ENCODE assay signal across 2 cellular contexts in genomic region chr3:73571238-73571741, GRCh38.
TF ChIP-seq lines count a peak whose summit lies in the region.

No MANE protein-coding gene starts in this region.

TF ChIP-seq in HepG2, 621 proteins besides CTCF, POLR2A, EP300 and RAD21 (continues in another document):
- TF ChIP-seq GATAD2A (CRISPR knock-in tag; IDR thresholded peaks at IDR 0.05): peak; percentile 50; the same call in 1 of the 2 replicates
- peak; percentile 38; the same call in 1 of the 2 replicates for TF ChIP-seq SALL1 (CRISPR knock-in tag; IDR thresholded peaks at IDR 0.05)
- no peak for TF ChIP-seq SRSF1 (optimal IDR thresholded peaks at IDR 0.05; ENCODE audit: low read depth, low read length)
- TF ChIP-seq ZBTB7B (CRISPR knock-in tag; IDR thresholded peaks at IDR 0.05): peak; percentile 49; the same call in 1 of the 2 replicates
- TF ChIP-seq HMG20A (CRISPR knock-in tag; IDR thresholded peaks at IDR 0.05; ENCODE audit: borderline replicate concordance): peak; percentile 61; the same call in 1 of the 2 replicates
- 0 out of 2 replicates have a peak, but pooled peaks have one; percentile 17 for TF ChIP-seq MLX (CRISPR knock-in tag; IDR thresholded peaks at IDR 0.05)
- TF ChIP-seq TFAP4 (IDR thresholded peaks at IDR 0.05; ENCODE audit: borderline replicate concordance, low read depth): peak; percentile 60; the same call in 1 of the 2 replicates
- TF ChIP-seq THRA (CRISPR knock-in tag; IDR thresholded peaks at IDR 0.05; ENCODE audit: borderline replicate concordance): no peak
- no peak for TF ChIP-seq CEBPB (IDR thresholded peaks at IDR 0.05; ENCODE audit: borderline replicate concordance, low read depth, low read length)
- TF ChIP-seq NR2F6 (IDR thresholded peaks at IDR 0.05): 0 out of 2 replicates have a peak, but pooled peaks have one; percentile 7
- TF ChIP-seq NR2F6 (CRISPR knock-in tag; IDR thresholded peaks at IDR 0.05): peak; percentile 39; the same call in 1 of the 2 replicates
- TF ChIP-seq YEATS4 (CRISPR knock-in tag; IDR thresholded peaks at IDR 0.05; ENCODE audit: borderline replicate concordance): no peak
- no peak for TF ChIP-seq ZNF362 (CRISPR knock-in tag; IDR thresholded peaks at IDR 0.05; ENCODE audit: borderline replicate concordance)
- no peak for TF ChIP-seq JUNB (CRISPR knock-in tag; IDR thresholded peaks at IDR 0.05; ENCODE audit: borderline replicate concordance)
- TF ChIP-seq FOXA3 (CRISPR knock-in tag; IDR thresholded peaks at IDR 0.05): peak; percentile 85
- TF ChIP-seq KLF12 (CRISPR knock-in tag; IDR thresholded peaks at IDR 0.05; ENCODE audit: borderline replicate concordance): no peak
- TF ChIP-seq ZNF280D (CRISPR knock-in tag; IDR thresholded peaks at IDR 0.05): no peak
- peak; percentile 70 for TF ChIP-seq TCF7 (IDR thresholded peaks at IDR 0.05; ENCODE audit: low read depth)
- TF ChIP-seq BRCA1 (CRISPR knock-in tag; IDR thresholded peaks at IDR 0.05): no peak
- peak; percentile 52 for TF ChIP-seq SP5 (CRISPR knock-in tag; IDR thresholded peaks at IDR 0.05; ENCODE audit: borderline replicate concordance, low read depth)
- TF ChIP-seq BCL6 (CRISPR knock-in tag; IDR thresholded peaks at IDR 0.05): peak; percentile 43; the same call in 1 of the 2 replicates
- TF ChIP-seq PHF21A (CRISPR knock-in tag; IDR thresholded peaks at IDR 0.05): no peak
- no peak for TF ChIP-seq IKZF4 (CRISPR knock-in tag; IDR thresholded peaks at IDR 0.05; ENCODE audit: borderline replicate concordance, low read depth, not compliant biosample characterization)

TF ChIP-seq in neural cell, 6 proteins besides CTCF, POLR2A, EP300 and RAD21:
- TF ChIP-seq SMC3 (conservative IDR thresholded peaks at IDR 0.05; ENCODE audit: poor library complexity) (no peak), POLR2AphosphoS5 (IDR thresholded peaks at IDR 0.05) (peak; percentile 30)
